9 cellular contexts compared by ENCODE assay signal in genomic region chrX:9340619-9341304, GRCh38.
DNase-seq lines count a peak whose midpoint lies in the region; ATAC-seq and TF ChIP-seq lines count a peak whose summit lies in the region.
"Had no signal": no experiment of that assay in that cellular context is flagged by ENCODE, and none has a peak within 500 bp of the region (broad histone marks: within the 10 kb centered on the region; RNA-seq: fewer than 3 reads in every experiment).

No MANE protein-coding gene starts in this region.

- H3K4me1 ChIP-seq in lung (ENCODE audit: control insufficient read depth in 2 of 2, insufficient read depth in 2 of 2, low read length in 2 of 2) (peaks cover 0 to 14% of the 10 kb centered on the region in 2 donors), tibial artery (peaks cover 5 to 32% (median 19%) of the 10 kb centered on the region in 4 donors)

- H3K36me3 Mint-ChIP-seq in brain = no peaks in the 10 kb centered on the region

- H3K9me3 ChIP-seq in lung (ENCODE audit: control insufficient read depth in 2 of 2, insufficient read depth in 1 of 2, low read length in 1 of 2) = no peaks in the 10 kb centered on the region
- no peaks in the 10 kb centered on the region for H3K9me3 ChIP-seq in tibial artery

- DNase-seq in NCI-H1694 treated with DMSO at 0.1 percent for 48 hours (lab: John Stamatoyannopoulos, UW) (peak; percentile 21), NCI-H1694 (lab: John Stamatoyannopoulos, UW) (no peak), OCI-M1 (lab: John Stamatoyannopoulos, UW) (peak; percentile 47), lung (ENCODE audit: low spot score) (peak; percentile 55), tibial artery (peak; percentile 46 to 70), NCI-H2029 (lab: John Stamatoyannopoulos, UW) (no peak)

- H3K9me3 Mint-ChIP-seq in brain = peaks cover 0 to 13% (median 2%) of the 10 kb centered on the region in 5 experiments

- H3K27me3 ChIP-seq in lung (ENCODE audit: control insufficient read depth, insufficient read depth) (no peaks in the 10 kb centered on the region), tibial artery (no peaks in the 10 kb centered on the region)

- no peaks in the 10 kb centered on the region for H3K27me3 Mint-ChIP-seq in brain

- ATAC-seq in HG02642 (IDR thresholded peaks at IDR 0.05; ENCODE audit: poor library complexity, unreplicated experiment) = peak; percentile 51
- ATAC-seq in lung (ENCODE audit: insufficient read depth, low FRiP score) = no peak

- TF ChIP-seq CTCF in brain (conservative IDR thresholded peaks at IDR 0.05) (no peak), lung (IDR thresholded peaks at IDR 0.05; ENCODE audit: control extremely low read depth, extremely low read depth) (no peak), tibial artery (IDR thresholded peaks at IDR 0.05) (no peak)

- intact Hi-C loops in tibial artery (cut with DNase I; ENCODE audit: low total_unique reads) = no loop called here

- peak overlapping the region; percentile 51 to 78 (median 72) for H3K4me3 Mint-ChIP-seq in brain

- 17 to 19% methylated on average over 12 to 15 of the region's 15 CpGs for WGBS in lung, 2 donors

- H3K27ac Mint-ChIP-seq in brain = peak overlapping the region; percentile 84 to 97 (median 92)

- H3K36me3 ChIP-seq in lung (ENCODE audit: control insufficient read depth in 2 of 2, insufficient read depth in 2 of 2, low read length in 2 of 2) (no peaks in the 10 kb centered on the region), tibial artery (no peaks in the 10 kb centered on the region)

- no peak overlapping the region for H3K4me3 ChIP-seq in lung
- peak overlapping the region; percentile 43 to 48 for H3K4me3 ChIP-seq in tibial artery

- H3K27ac ChIP-seq in lung (ENCODE audit: low read depth in 1 of 2, low read length in 1 of 2) (peak overlapping the region; percentile 70 to 91), tibial artery (peak overlapping the region; percentile 72 to 74)
- H3K27ac ChIP-seq: 22Rv1 had no signal

- peaks cover 70% of the 10 kb centered on the region for H3K4me1 Mint-ChIP-seq in brain

Comparison
In these comparisons a context has a peak if more than half of its experiments do, and no peak if none do; other contexts are left out.
1. DNase-seq: peak in NCI-H1694 treated with DMSO at 0.1 percent for 48 hours (single experiment), OCI-M1 (single experiment), lung (single experiment) and tibial artery (2 of 2); none in NCI-H1694 (single experiment) and NCI-H2029 (single experiment).